ENCODE assay signal across 9 cellular contexts in genomic region chr10:19788075-19788686, GRCh38. TPM values are rescaled to one million over a fixed set of nuclear protein-coding genes. Genes with fewer than 3 reads are reported as not detected.
DNase-seq lines count a peak whose midpoint lies in the region; ATAC-seq and TF ChIP-seq lines count a peak whose summit lies in the region.
"Had no signal": no experiment of that assay in that cellular context is flagged by ENCODE, and none has a peak within 500 bp of the region (broad histone marks: within the 10 kb centered on the region; RNA-seq: fewer than 3 reads in every experiment).

No MANE protein-coding gene starts in this region.

- H3K4me3 ChIP-seq in fibroblast of mammary gland (ENCODE audit: control insufficient read depth, low read depth, low read length): no peak overlapping the region
- H3K4me3 ChIP-seq in psoas muscle: no peak overlapping the region
- H3K4me3 ChIP-seq: SJSA1 had no signal

- no peak overlapping the region for H3K27ac ChIP-seq in psoas muscle
- H3K27ac ChIP-seq: SJSA1 had no signal

- in situ Hi-C loops in GM13976 (cut with MboI; ENCODE audit: low sequenced_read_pairs, unreplicated experiment): no loop called here

- H3K4me1 ChIP-seq in psoas muscle: no peaks in the 10 kb centered on the region
- H3K4me1 ChIP-seq: SJSA1 had no signal

- intact Hi-C loops in psoas muscle (cut with DNase I): loop anchor here in 1 of 2 donors (10.0 kb wide), 1 partner anchor 373 kb away; no protein-coding TSS in a partner anchor

- no peaks in the 10 kb centered on the region for H3K36me3 ChIP-seq in psoas muscle (ENCODE audit: insufficient read depth in 1 of 2, low read depth in 1 of 2)
- H3K36me3 ChIP-seq: SJSA1 had no signal

- ATAC-seq in HG03342 (IDR thresholded peaks at IDR 0.05; ENCODE audit: unreplicated experiment) (peak; percentile 61), psoas muscle (no peak), GM21576 (IDR thresholded peaks at IDR 0.05; ENCODE audit: unreplicated experiment) (no peak)

- H3K9me3 ChIP-seq in psoas muscle: no peaks in the 10 kb centered on the region
- H3K9me3 ChIP-seq: SJSA1 had no signal

- H3K27me3 ChIP-seq in psoas muscle (ENCODE audit: insufficient read depth in 3 of 3, low read length in 2 of 3): no peaks in the 10 kb centered on the region
- H3K27me3 ChIP-seq: SJSA1 had no signal

- 11 to 22% (median 20%) methylated on average over 3 of the region's 3 CpGs for WGBS in psoas muscle, 3 donors

- TF ChIP-seq CTCF in GM13976 (IDR thresholded peaks at IDR 0.05; ENCODE audit: borderline replicate concordance, control extremely low read depth, extremely low read depth, insufficient read depth, missing control alignments) (peak; percentile 68), fibroblast of mammary gland (conservative IDR thresholded peaks at IDR 0.05; ENCODE audit: control insufficient read depth, insufficient read depth, low read depth, low read length) (peak; percentile 98), psoas muscle (IDR thresholded peaks at IDR 0.05) (peak; percentile 73)

- DNase-seq in AML-193 (lab: John Stamatoyannopoulos, UW): peak; percentile 54 to 58
- no peak for DNase-seq in GM13976 (ENCODE audit: low spot score)
- DNase-seq in SHP77 treated with DMSO at 0.1 percent for 48 hours (lab: John Stamatoyannopoulos, UW): peak; percentile 19
- DNase-seq in fibroblast of mammary gland (ENCODE audit: low read depth): peak; percentile 76
- no peak for DNase-seq in psoas muscle
- no peak for DNase-seq in GM19240 (ENCODE audit: insufficient read length, low spot score)

RNA-seq across cellular contexts. Expression of gene PLXDC2, which starts 28.1 kb away (rescaled TPM):
- total RNA-seq in psoas muscle: 10 to 100 TPM in 3 of 4 donors, 1 to 10 TPM in 1; 8.7 to 21.4 (median 10.4) TPM
- 1 to 10 TPM; 2.3 to 9.2 (median 4.3) TPM for polyA plus RNA-seq in psoas muscle

Comparison
In these comparisons a context has a peak if more than half of its experiments do, and no peak if none do; other contexts are left out.
1. DNase-seq: peak in AML-193 (2 of 2), SHP77 treated with DMSO at 0.1 percent for 48 hours (single experiment) and fibroblast of mammary gland (single experiment); none in GM13976 (single experiment), psoas muscle (0 of 2) and GM19240 (single experiment).
2. Peak in every context shown above with its lines, with median percentiles within 50 percentile points of each other: CTCF ChIP-seq.